ENCODE assay signal across 9 cellular contexts in the genomic region with DNA sequence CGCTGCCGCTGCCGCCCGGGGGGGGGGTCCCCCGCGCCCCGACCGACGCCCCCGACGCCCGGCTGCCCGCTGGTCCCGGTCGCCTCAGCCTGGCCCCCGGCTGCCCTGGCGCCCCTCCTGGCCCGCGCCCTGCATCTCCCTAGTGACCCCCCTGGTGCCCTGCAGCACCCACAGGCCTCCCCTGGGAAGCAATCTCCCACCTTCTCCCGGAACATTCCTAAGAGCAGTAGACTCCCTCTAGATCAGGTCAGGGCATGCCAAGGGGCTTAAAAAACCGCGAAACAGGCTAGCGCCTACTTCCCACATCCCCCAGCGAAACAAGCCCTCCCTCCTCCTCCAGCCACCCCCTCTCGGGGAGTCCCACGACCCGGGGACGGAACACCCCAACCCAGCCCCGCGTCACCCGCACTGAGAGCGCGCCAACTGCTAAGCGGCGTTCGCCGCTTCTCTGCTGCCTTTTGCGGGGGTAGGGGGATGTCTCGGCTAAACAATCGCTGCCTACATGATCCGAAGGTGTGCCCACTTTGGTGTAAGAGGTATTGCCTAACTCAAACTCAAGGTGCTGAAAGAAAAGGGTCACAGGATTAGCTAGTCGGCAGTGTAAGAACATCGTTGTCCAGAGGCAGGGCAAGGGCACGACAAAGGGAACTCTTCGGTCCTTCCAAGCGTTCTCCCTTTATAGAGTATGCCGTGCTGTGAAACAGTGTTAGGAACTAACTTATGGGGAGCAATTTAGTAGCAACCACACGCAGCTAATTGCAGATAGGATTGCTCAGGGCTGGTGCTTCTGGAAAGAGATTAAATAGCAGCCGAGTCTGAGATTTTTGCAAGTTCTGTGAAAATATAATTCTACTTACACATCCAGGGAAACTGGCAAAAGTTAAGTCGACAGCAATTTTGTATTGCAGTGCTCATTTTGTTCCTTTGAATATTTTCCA. TPM values are rescaled to one million over a fixed set of nuclear protein-coding genes. Genes with fewer than 3 reads are reported as not detected.
DNase-seq lines count a peak whose midpoint lies in the region; ATAC-seq, FAIRE-seq and TF ChIP-seq lines count a peak whose summit lies in the region.
"Had no signal": no experiment of that assay in that cellular context is flagged by ENCODE, and none has a peak within 500 bp of the region (broad histone marks: within the 10 kb centered on the region; RNA-seq: fewer than 3 reads in every experiment).

No MANE protein-coding gene starts in this region.

- H3K4me1 ChIP-seq in OCI-LY3 (ENCODE audit: low read length) = no peaks in the 10 kb centered on the region
- H3K4me1 ChIP-seq in keratinocyte (ENCODE audit: control insufficient read depth, extremely low read depth, insufficient read depth, low read length) = peaks cover 23% of the 10 kb centered on the region

- peak; percentile 21 for ATAC-seq in GM18511 (IDR thresholded peaks at IDR 0.05; ENCODE audit: unreplicated experiment)
- ATAC-seq in GM21390 (IDR thresholded peaks at IDR 0.05; ENCODE audit: unreplicated experiment) = no peak
- no peak for ATAC-seq in GM18502 (IDR thresholded peaks at IDR 0.05; ENCODE audit: poor library complexity, unreplicated experiment)

- peak overlapping the region; percentile 72; the same call in 1 of the 2 replicates for H2AFZ ChIP-seq in OCI-LY3 (ENCODE audit: low read depth, low read length)
- H2AFZ ChIP-seq in keratinocyte (ENCODE audit: control insufficient read depth, low read length) = peak overlapping the region; percentile 91

- H3K27me3 ChIP-seq in OCI-LY3 (ENCODE audit: low read depth, low read length) = peaks cover 43% of the 10 kb centered on the region
- H3K27me3 ChIP-seq in keratinocyte (ENCODE audit: control insufficient read depth, extremely low read depth, insufficient read depth, low read length) = no peaks in the 10 kb centered on the region

- H3K9ac ChIP-seq in OCI-LY3 (ENCODE audit: low read length) (peak overlapping the region; percentile 38; the same call in 1 of the 2 replicates), keratinocyte (ENCODE audit: control insufficient read depth, extremely low read depth, insufficient read depth, low read length) (peak overlapping the region; percentile 74)

- TF ChIP-seq CTCF in OCI-LY3 (IDR thresholded peaks at IDR 0.05; ENCODE audit: low read depth, low read length) = no peak
- TF ChIP-seq CTCF in brain (conservative IDR thresholded peaks at IDR 0.05) = no peak
- TF ChIP-seq CTCF in keratinocyte (optimal IDR thresholded peaks at IDR 0.05 in 1 of 3, IDR thresholded peaks at IDR 0.05 in 1 of 3, conservative IDR thresholded peaks at IDR 0.05 in 1 of 3; ENCODE audit: extremely low read depth in 1 of 3, insufficient read depth in 2 of 3, low read length in 3 of 3) = no peak

- peaks cover 40% of the 10 kb centered on the region for H3K27me3 Mint-ChIP-seq in brain

- H3K4me3 ChIP-seq in OCI-LY3 (ENCODE audit: low read length) (peak overlapping the region; percentile 81), keratinocyte (ENCODE audit: control insufficient read depth in 2 of 3, extremely low read depth in 1 of 3, insufficient read depth in 2 of 3, low read depth in 1 of 3, low read length in 3 of 3) (peak overlapping the region; percentile 52 to 77 (median 58))

- H3K9me3 ChIP-seq in OCI-LY3 (ENCODE audit: insufficient read depth, low read length) = no peaks in the 10 kb centered on the region
- no peaks in the 10 kb centered on the region for H3K9me3 ChIP-seq in keratinocyte (ENCODE audit: control insufficient read depth, low read depth, low read length)

- H3K4me2 ChIP-seq in OCI-LY3 (ENCODE audit: low read length) (peak overlapping the region; percentile 92), keratinocyte (ENCODE audit: control insufficient read depth, extremely low read depth, insufficient read depth, low read depth, low read length) (peak overlapping the region; percentile 93)

- no peaks in the 10 kb centered on the region for H3K9me1 ChIP-seq in keratinocyte (ENCODE audit: control insufficient read depth, extremely low read depth, insufficient read depth, low read length)

- no peaks in the 10 kb centered on the region for H3K79me2 ChIP-seq in OCI-LY3 (ENCODE audit: low read length)
- H3K79me2 ChIP-seq in keratinocyte (ENCODE audit: control insufficient read depth, insufficient read depth, low read length) = no peaks in the 10 kb centered on the region

- H4K20me1 ChIP-seq in OCI-LY3 (ENCODE audit: insufficient read depth, low read length) (no peaks in the 10 kb centered on the region), keratinocyte (ENCODE audit: control insufficient read depth, extremely low read depth, insufficient read depth, low read length) (no peaks in the 10 kb centered on the region)

- H3K27ac Mint-ChIP-seq in brain = peak overlapping the region in 4 of 5 experiments; percentile 54 to 80 (median 66)

- peaks cover 6% of the 10 kb centered on the region for H3K36me3 Mint-ChIP-seq in brain

- peak; percentile 56 for FAIRE-seq in keratinocyte (lab: Jason Lieb, UNC)
- FAIRE-seq: TTC549 had no signal

- H3K9me3 Mint-ChIP-seq in brain = no peaks in the 10 kb centered on the region

- H3K4me1 Mint-ChIP-seq in brain = peaks cover 38% of the 10 kb centered on the region

- H3K27ac ChIP-seq in OCI-LY3 (ENCODE audit: low read length) = no peak overlapping the region
- no peak overlapping the region for H3K27ac ChIP-seq in keratinocyte (ENCODE audit: control insufficient read depth, insufficient read depth, low read length)

- H3K36me3 ChIP-seq in OCI-LY3 (replicated peaks; ENCODE audit: low read depth, low read length) (no peaks in the 10 kb centered on the region), keratinocyte (ENCODE audit: control insufficient read depth in 2 of 2, extremely low read depth in 1 of 2, insufficient read depth in 2 of 2, low read length in 2 of 2) (no peaks in the 10 kb centered on the region)

- dilution Hi-C loops in keratinocyte (cut with MboI; ENCODE audit: extremely low pct_ligation_motif_present, low sequenced_read_pairs) = no loop called here

- DNase-seq in keratinocyte (ENCODE audit: low read depth, low spot score) = no peak
- DNase-seq in stimulated activated CD4-positive, alpha-beta T cell treated with anti-CD3 and anti-CD28 coated beads, Interleukin-2, amount 100 ng/mL, for 24 hours = peak; percentile 20 to 39
- DNase-seq in NCI-H187 treated with DMSO at 0.1 percent for 48 hours (lab: John Stamatoyannopoulos, UW) = no peak

- peak overlapping the region; percentile 86 to 95 (median 88) for H3K4me3 Mint-ChIP-seq in brain

RNA-seq across cellular contexts. Expression of a gene that starts 0.6 kb away (rescaled TPM):
- polyA plus RNA-seq in brain (ENCODE audit: insufficient read depth, low read depth, low replicate concordance) (2.6 TPM), keratinocyte (8.3 to 19.5 TPM (median 11.1 TPM) in 3 replicates)
- 8.9 TPM for polyA plus RNA-seq in keratinocyte (2011; ENCODE audit: low read depth)
- 6.5 and 11.0 TPM in 2 replicates for polyA plus RNA-seq in keratinocyte (2011; cell fraction: cytosol; rRNA removed)
- polyA plus RNA-seq in keratinocyte (2011; cell fraction: nucleus; rRNA removed) = 30.2 and 34.8 TPM in 2 replicates
- 7.4 and 11.4 TPM in 2 replicates for polyA plus RNA-seq in keratinocyte (2012; ENCODE audit: low replicate concordance)
- 15.6 to 44.6 TPM (median 18.6 TPM) in 3 replicates for polyA minus RNA-seq in keratinocyte
- polyA minus RNA-seq in keratinocyte (2011; cell fraction: cytosol; rRNA and poly(A)+ RNA removed) = 7.1 TPM
- polyA minus RNA-seq in keratinocyte (2011; cell fraction: nucleus; rRNA and poly(A)+ RNA removed) = 41.9 and 51.6 TPM in 2 replicates

Comparison
In these comparisons a context has a peak if more than half of its experiments do, and no peak if none do; other contexts are left out.
1. DNase-seq: peak in stimulated activated CD4-positive, alpha-beta T cell treated with anti-CD3 and anti-CD28 coated beads, Interleukin-2, amount 100 ng/mL, for 24 hours (2 of 2); none in keratinocyte (single experiment) and NCI-H187 treated with DMSO at 0.1 percent for 48 hours (single experiment).